In genomic region chr22:38230916-38231315, GRCh38 we compare ENCODE assay signal across 14 cellular contexts. TPM values are rescaled to one million over a fixed set of nuclear protein-coding genes. Genes with fewer than 3 reads are reported as not detected.
DNase-seq lines count a peak whose midpoint lies in the region; ATAC-seq and TF ChIP-seq lines count a peak whose summit lies in the region.
"Had no signal": no experiment of that assay in that cellular context is flagged by ENCODE, and none has a peak within 500 bp of the region (broad histone marks: within the 10 kb centered on the region; RNA-seq: fewer than 3 reads in every experiment).

No MANE protein-coding gene starts in this region.

- peaks cover 0 to 61% of the 10 kb centered on the region in 2 donors for H3K4me1 ChIP-seq in right atrium auricular region
- H3K4me1 ChIP-seq in mesenchymal stem cell (ENCODE audit: control insufficient read depth, insufficient read depth, low read depth, low read length), result peaks cover 11% of the 10 kb centered on the region

- peaks cover 7% of the 10 kb centered on the region for H3K27me3 Mint-ChIP-seq in endothelial cell (ENCODE audit: unreplicated experiment)
- H3K27me3 Mint-ChIP-seq in progenitor cell of endocrine pancreas, result no peaks in the 10 kb centered on the region
- peaks cover 2% of the 10 kb centered on the region for H3K27me3 Mint-ChIP-seq in nephron progenitor cell (ENCODE audit: low read depth, poor library complexity)
- H3K27me3 Mint-ChIP-seq: activated B cell treated with CpG ODN at 0.5 μM for 24 hours had no signal

- H3K27ac Mint-ChIP-seq in endothelial cell (ENCODE audit: unreplicated experiment) (peak overlapping the region; percentile 82), progenitor cell of endocrine pancreas (peak overlapping the region; percentile 48), nephron progenitor cell (no peak overlapping the region)
- H3K27ac Mint-ChIP-seq: activated B cell treated with CpG ODN at 0.5 μM for 24 hours; activated T-helper 1 cell treated with anti-CD3 and anti-CD28 coated beads, Interleukin-12 subunit alpha, Interleukin-12 subunit beta, Interleukin-2, Interleukin-4 antibody, amounts not matched to agents 30 ng/mL and 10 ng/mL and 1 ng/mL, durations not matched to agents 14 hours and 24 hours and 36 hours; mesothelial cell of epicardium had no signal

- H3K4me2 ChIP-seq in mesenchymal stem cell (ENCODE audit: low read length, poor library complexity, severe bottlenecking), result no peak overlapping the region
- H3K4me2 ChIP-seq: smooth muscle cell had no signal

- H2BK5ac ChIP-seq in mesenchymal stem cell (ENCODE audit: low read depth, low read length, poor library complexity, severe bottlenecking), result no peak overlapping the region

- H3K9me3 ChIP-seq in right atrium auricular region (no peaks in the 10 kb centered on the region), mesenchymal stem cell (ENCODE audit: control insufficient read depth, low read length) (no peaks in the 10 kb centered on the region)

- WGBS in mesenchymal stem cell, result 82% methylated on average over 9 of the region's 9 CpGs

- no peak overlapping the region for H2AK5ac ChIP-seq in mesenchymal stem cell (ENCODE audit: low read length, severe bottlenecking)

- no peak overlapping the region for H3K4me3 ChIP-seq in right atrium auricular region
- H3K4me3 ChIP-seq in mesenchymal stem cell (ENCODE audit: insufficient read depth in 1 of 2, low read depth in 1 of 2, low read length in 2 of 2), result no peak overlapping the region
- H3K4me3 ChIP-seq: smooth muscle cell had no signal

- peaks cover 48% of the 10 kb centered on the region for H3K79me1 ChIP-seq in mesenchymal stem cell (replicated peaks; ENCODE audit: low read length, poor library complexity, severe bottlenecking)

- H3K9me3 Mint-ChIP-seq in endothelial cell (ENCODE audit: unreplicated experiment), result no peaks in the 10 kb centered on the region
- H3K9me3 Mint-ChIP-seq in progenitor cell of endocrine pancreas (ENCODE audit: low read depth), result no peaks in the 10 kb centered on the region
- H3K9me3 Mint-ChIP-seq in nephron progenitor cell, result no peaks in the 10 kb centered on the region
- H3K9me3 Mint-ChIP-seq: activated B cell treated with CpG ODN at 0.5 μM for 24 hours; activated T-helper 1 cell treated with anti-CD3 and anti-CD28 coated beads, Interleukin-12 subunit alpha, Interleukin-12 subunit beta, Interleukin-2, Interleukin-4 antibody, amounts not matched to agents 30 ng/mL and 10 ng/mL and 1 ng/mL, durations not matched to agents 14 hours and 24 hours and 36 hours; mesothelial cell of epicardium had no signal

- H3K36me3 Mint-ChIP-seq in endothelial cell (ENCODE audit: low read depth, unreplicated experiment) (peaks cover 27% of the 10 kb centered on the region), progenitor cell of endocrine pancreas (ENCODE audit: insufficient read depth) (peaks cover 16% of the 10 kb centered on the region), nephron progenitor cell (ENCODE audit: low read depth) (peaks cover 34% of the 10 kb centered on the region)

- H2BK12ac ChIP-seq in mesenchymal stem cell (ENCODE audit: low read length in 2 of 2), result no peak overlapping the region

- no peak overlapping the region for H4K8ac ChIP-seq in mesenchymal stem cell (ENCODE audit: low read length)

- H3K27me3 ChIP-seq in right atrium auricular region, result no peaks in the 10 kb centered on the region
- no peaks in the 10 kb centered on the region for H3K27me3 ChIP-seq in mesenchymal stem cell (ENCODE audit: control insufficient read depth in 1 of 2, insufficient read depth in 1 of 2, low read length in 2 of 2)

- no peak for DNase-seq in right atrium auricular region (ENCODE audit: low spot score)
- no peak for DNase-seq in Right ventricle myocardium superior
- no peak for DNase-seq in endothelial cell (ENCODE audit: low spot score)
- DNase-seq in progenitor cell of endocrine pancreas (ENCODE audit: low spot score, unreplicated experiment), result no peak
- DNase-seq in hepatic stellate cell (ENCODE audit: low spot score), result no peak
- no peak for DNase-seq in GM20000 (ENCODE audit: low spot score)
- no peak for DNase-seq in nephron progenitor cell
- DNase-seq in mesenchymal stem cell, result no peak
- DNase-seq: activated B cell treated with CpG ODN at 0.5 μM for 24 hours, NCI-H146, RPMI8226 had no signal

- peak overlapping the region in 1 of 2 experiments; percentile 83 for H3K14ac ChIP-seq in mesenchymal stem cell (ENCODE audit: low read length in 2 of 2)

- no peak overlapping the region for H2AFZ ChIP-seq in mesenchymal stem cell (ENCODE audit: low read depth, low read length)

- no peak overlapping the region for H4K91ac ChIP-seq in mesenchymal stem cell (ENCODE audit: low read length)

- no peak overlapping the region for H2BK120ac ChIP-seq in mesenchymal stem cell (ENCODE audit: low read depth, low read length)

- peak overlapping the region; percentile 37 to 77 for H3K27ac ChIP-seq in right atrium auricular region
- H3K27ac ChIP-seq in mesenchymal stem cell (ENCODE audit: low read length, poor library complexity, severe bottlenecking), result no peak overlapping the region

- no peak overlapping the region for H3K4ac ChIP-seq in mesenchymal stem cell (ENCODE audit: low read depth in 1 of 2, low read length in 2 of 2)

- no peak for ATAC-seq in Right ventricle myocardium superior (ENCODE audit: poor library complexity)

- H3K4me3 Mint-ChIP-seq in endothelial cell (ENCODE audit: unreplicated experiment) (no peak overlapping the region), progenitor cell of endocrine pancreas (ENCODE audit: low read depth) (no peak overlapping the region), nephron progenitor cell (no peak overlapping the region)
- H3K4me3 Mint-ChIP-seq: activated B cell treated with CpG ODN at 0.5 μM for 24 hours; activated T-helper 1 cell treated with anti-CD3 and anti-CD28 coated beads, Interleukin-12 subunit alpha, Interleukin-12 subunit beta, Interleukin-2, Interleukin-4 antibody, amounts not matched to agents 30 ng/mL and 10 ng/mL and 1 ng/mL, durations not matched to agents 14 hours and 24 hours and 36 hours; mesothelial cell of epicardium had no signal

- H3K36me3 ChIP-seq in right atrium auricular region, result peaks cover 75% of the 10 kb centered on the region
- H3K36me3 ChIP-seq in mesenchymal stem cell (ENCODE audit: control insufficient read depth in 1 of 2, insufficient read depth in 2 of 2, low read depth in 1 of 2, low read length in 2 of 2), result peaks cover 79 to 89% of the 10 kb centered on the region in 2 experiments

- H3K4me1 Mint-ChIP-seq in endothelial cell (ENCODE audit: unreplicated experiment) (peaks cover 23% of the 10 kb centered on the region), progenitor cell of endocrine pancreas (ENCODE audit: low read depth) (peaks cover 7% of the 10 kb centered on the region), nephron progenitor cell (no peaks in the 10 kb centered on the region)
- H3K4me1 Mint-ChIP-seq: activated B cell treated with CpG ODN at 0.5 μM for 24 hours had no signal

- TF ChIP-seq CTCF in right atrium auricular region (IDR thresholded peaks at IDR 0.05) (no peak), endothelial cell (IDR thresholded peaks at IDR 0.05; ENCODE audit: unreplicated experiment) (no peak), progenitor cell of endocrine pancreas (IDR thresholded peaks at IDR 0.05; ENCODE audit: unreplicated experiment) (no peak), GM20000 (IDR thresholded peaks at IDR 0.05; ENCODE audit: extremely low read depth, missing control alignments) (no peak), nephron progenitor cell (IDR thresholded peaks at IDR 0.05) (no peak)

- peak overlapping the region in 1 of 2 experiments; percentile 53 for H3K23ac ChIP-seq in mesenchymal stem cell (ENCODE audit: low read length in 2 of 2)

- H2BK15ac ChIP-seq in mesenchymal stem cell (ENCODE audit: low read depth, poor library complexity, severe bottlenecking), result no peak overlapping the region

- intact Hi-C loops in Right ventricle myocardium superior (cut with DNase I), result no loop called here

- no peak overlapping the region for H3K9ac ChIP-seq in mesenchymal stem cell (ENCODE audit: low read length)

- peak overlapping the region in 1 of 2 experiments; percentile 81 for H3K18ac ChIP-seq in mesenchymal stem cell (ENCODE audit: low read depth in 1 of 2, low read length in 2 of 2)

RNA-seq across cellular contexts. Expression of gene MAFF, which starts 29.1 kb away (rescaled TPM):
- total RNA-seq in right atrium auricular region, result 10 to 100 TPM; 24.8 to 43.5 TPM
- total RNA-seq in Right ventricle myocardium superior, result 4.2 TPM
- total RNA-seq in endothelial cell (ENCODE audit: unreplicated experiment), result 3.5 TPM
- 8.4 and 10.2 TPM in 2 replicates for total RNA-seq in progenitor cell of endocrine pancreas
- polyA plus RNA-seq in mesenchymal stem cell (2013, experiment 1 of 2), result 9.1 TPM
- 8.8 TPM for polyA plus RNA-seq in mesenchymal stem cell (2013, experiment 2 of 2)

RNA-seq across cellular contexts. Expression of gene TMEM184B, which starts 41.9 kb away (rescaled TPM):
- total RNA-seq in right atrium auricular region, result 10 to 100 TPM; 51.2 to 76.1 TPM
- 42.2 TPM for total RNA-seq in Right ventricle myocardium superior
- 59.8 TPM for total RNA-seq in endothelial cell (ENCODE audit: unreplicated experiment)
- total RNA-seq in progenitor cell of endocrine pancreas, result 67.3 and 71.7 TPM in 2 replicates
- 71.3 TPM for polyA plus RNA-seq in mesenchymal stem cell (2013, experiment 1 of 2)
- 71.6 TPM for polyA plus RNA-seq in mesenchymal stem cell (2013, experiment 2 of 2)

RNA-seq across cellular contexts. Expression of gene PLA2G6, which starts 49.3 kb away (rescaled TPM):
- total RNA-seq in right atrium auricular region (10 to 100 TPM in 1 of 2 donors, 1 to 10 TPM in 1; 9.0 to 15.6 TPM), Right ventricle myocardium superior (12.0 TPM), endothelial cell (ENCODE audit: unreplicated experiment) (22.5 TPM), progenitor cell of endocrine pancreas (76.0 and 76.4 TPM in 2 replicates)
- polyA plus RNA-seq in mesenchymal stem cell (2013, experiment 1 of 2), result 3.7 TPM
- polyA plus RNA-seq in mesenchymal stem cell (2013, experiment 2 of 2), result 4.4 TPM
